Comparison of ENCODE assay signal across 8 cellular contexts in genomic region chr15:84981711-84982300, GRCh38. TPM values are rescaled to one million over a fixed set of nuclear protein-coding genes. Genes with fewer than 3 reads are reported as not detected.
DNase-seq lines count a peak whose midpoint lies in the region; ATAC-seq and TF ChIP-seq lines count a peak whose summit lies in the region.

Gene PDE8A (plus strand): TSS chr15:84981856. CDS start chr15:84982163, 307 bp downstream.

- H3K4me1 ChIP-seq in cardiac muscle cell (ENCODE audit: low read depth) = peaks cover 25% of the 10 kb centered on the region

- H3K9me3 ChIP-seq in cardiac muscle cell (ENCODE audit: low read depth) = no peaks in the 10 kb centered on the region

- H3K4me3 Mint-ChIP-seq in activated naive CD4-positive, alpha-beta T cell treated with anti-CD3 and anti-CD28 coated beads, Interleukin-2, amount 50 U/mL, for 24 hours = peak within 1 kb of the TSS; percentile 95
- H3K4me3 Mint-ChIP-seq in progenitor cell of endocrine pancreas (ENCODE audit: low read depth) = peak within 1 kb of the TSS; percentile 88

- no peaks in the 10 kb centered on the region for H3K36me3 ChIP-seq in cardiac muscle cell

- peak within 1 kb of the TSS; percentile 88 for H3K27ac ChIP-seq in cardiac muscle cell

- H3K27me3 ChIP-seq in cardiac muscle cell = peaks cover 18% of the 10 kb centered on the region

- peak within 1 kb of the TSS; percentile 98 for H3K27ac Mint-ChIP-seq in activated naive CD4-positive, alpha-beta T cell treated with anti-CD3 and anti-CD28 coated beads, Interleukin-2, amount 50 U/mL, for 24 hours
- peak within 1 kb of the TSS; percentile 91 for H3K27ac Mint-ChIP-seq in progenitor cell of endocrine pancreas

- peak; percentile 29 for ATAC-seq in HG02678 (IDR thresholded peaks at IDR 0.05; ENCODE audit: unreplicated experiment)

- peak; percentile 37 for DNase-seq in stimulated activated CD4-positive, alpha-beta T cell treated with anti-CD3 and anti-CD28 coated beads, Interleukin-1b, Interleukin-23, amount 100 ng/mL, for 48 hours
- no peak for DNase-seq in stimulated activated CD4-positive, alpha-beta T cell treated with anti-CD3 and anti-CD28 coated beads, Interleukin-12 subunit alpha, Interleukin-12 subunit beta, amount 100 ng/mL, for 4 hours
- peak; percentile 60 for DNase-seq in NCI-H69 (lab: John Stamatoyannopoulos, UW)
- DNase-seq in cardiac muscle cell (ENCODE audit: low read depth in 1 of 2, low spot score in 1 of 2) = peak; percentile 62 to 64
- DNase-seq in progenitor cell of endocrine pancreas (ENCODE audit: low spot score, unreplicated experiment) = peak; percentile 29
- DNase-seq in NCI-H345 (lab: John Stamatoyannopoulos, UW) = no peak

- peaks cover 48% of the 10 kb centered on the region for H3K4me1 Mint-ChIP-seq in activated naive CD4-positive, alpha-beta T cell treated with anti-CD3 and anti-CD28 coated beads, Interleukin-2, amount 50 U/mL, for 24 hours
- peaks cover 31% of the 10 kb centered on the region for H3K4me1 Mint-ChIP-seq in progenitor cell of endocrine pancreas (ENCODE audit: low read depth)

- TF ChIP-seq CTCF in cardiac muscle cell (IDR thresholded peaks at IDR 0.05; ENCODE audit: low read depth, low read length) = no peak
- TF ChIP-seq CTCF in progenitor cell of endocrine pancreas (IDR thresholded peaks at IDR 0.05; ENCODE audit: unreplicated experiment) = peak; percentile 15

- no peaks in the 10 kb centered on the region for H3K27me3 Mint-ChIP-seq in activated naive CD4-positive, alpha-beta T cell treated with anti-CD3 and anti-CD28 coated beads, Interleukin-2, amount 50 U/mL, for 24 hours
- H3K27me3 Mint-ChIP-seq in progenitor cell of endocrine pancreas = peaks cover 47% of the 10 kb centered on the region

- peak within 1 kb of the TSS; percentile 57 for H3K4me3 ChIP-seq in cardiac muscle cell

- no peaks in the 10 kb centered on the region for H3K9me3 Mint-ChIP-seq in activated naive CD4-positive, alpha-beta T cell treated with anti-CD3 and anti-CD28 coated beads, Interleukin-2, amount 50 U/mL, for 24 hours
- H3K9me3 Mint-ChIP-seq in progenitor cell of endocrine pancreas (ENCODE audit: low read depth) = no peaks in the 10 kb centered on the region

- H3K36me3 Mint-ChIP-seq in activated naive CD4-positive, alpha-beta T cell treated with anti-CD3 and anti-CD28 coated beads, Interleukin-2, amount 50 U/mL, for 24 hours = no peaks in the 10 kb centered on the region
- H3K36me3 Mint-ChIP-seq in progenitor cell of endocrine pancreas (ENCODE audit: insufficient read depth) = no peaks in the 10 kb centered on the region

RNA-seq across cellular contexts. Expression of gene PDE8A, which starts in this region (rescaled TPM):
- total RNA-seq in cardiac muscle cell (18.6 and 26.8 TPM in 2 replicates), progenitor cell of endocrine pancreas (24.5 and 28.8 TPM in 2 replicates)
- polyA plus RNA-seq in cardiac muscle cell = 10.2 and 14.2 TPM in 2 replicates

Comparison
In these comparisons a context has a peak if more than half of its experiments do, and no peak if none do; other contexts are left out.
1. DNase-seq: peak in stimulated activated CD4-positive, alpha-beta T cell treated with anti-CD3 and anti-CD28 coated beads, Interleukin-1b, Interleukin-23, amount 100 ng/mL, for 48 hours (single experiment), NCI-H69 (single experiment), cardiac muscle cell (2 of 2) and progenitor cell of endocrine pancreas (single experiment); none in stimulated activated CD4-positive, alpha-beta T cell treated with anti-CD3 and anti-CD28 coated beads, Interleukin-12 subunit alpha, Interleukin-12 subunit beta, amount 100 ng/mL, for 4 hours (single experiment) and NCI-H345 (single experiment).